1 cellular context compared by ENCODE assay signal in genomic region chr7:131338173-131338572, GRCh38.
TF ChIP-seq lines count a peak whose summit lies in the region.

No MANE protein-coding gene starts in this region.

TF ChIP-seq in HepG2, 621 proteins besides CTCF, POLR2A, EP300 and RAD21 (continued from another document):
- TF ChIP-seq CENPBD1 (CRISPR knock-in tag; IDR thresholded peaks at IDR 0.05; ENCODE audit: borderline replicate concordance, low read depth) (no peak), REXO4 (CRISPR knock-in tag; IDR thresholded peaks at IDR 0.05; ENCODE audit: borderline replicate concordance) (no peak), NAIF1 (CRISPR knock-in tag; IDR thresholded peaks at IDR 0.05; ENCODE audit: borderline replicate concordance) (no peak), NCOA2 (CRISPR knock-in tag; IDR thresholded peaks at IDR 0.05) (no peak)
TF ChIP-seq in HepG2: peak in this region for 0.
